In genomic region chr1:41566274-41566885, GRCh38 we compare ENCODE assay signal across 18 cellular contexts.
"Had no signal": no experiment of that assay in that cellular context is flagged by ENCODE, and none has a peak within 500 bp of the region (broad histone marks: within the 10 kb centered on the region; RNA-seq: fewer than 3 reads in every experiment).

No MANE protein-coding gene starts in this region.

- H3K9me3 ChIP-seq: ascending aorta, breast epithelium, gastroesophageal sphincter, left ventricle myocardium inferior, mucosa of descending colon, pancreas, tibial artery had no signal

- DNase-seq: activated CD8-positive, alpha-beta T cell treated with anti-CD3 and anti-CD28 coated beads, Interleukin-2, amount 10 ng/mL, durations not matched to agents 7 days and 5 days; activated gamma-delta T cell treated with Interleukin-2 at 50 U/mL for 16 hours; activated T-cell treated with anti-CD3 and anti-CD28 coated beads for 4 hours; left ventricle myocardium inferior; mucosa of descending colon; naive thymus-derived CD8-positive, alpha-beta T cell; pancreas; SHP77 treated with DMSO at 0.1 percent for 48 hours; stimulated activated CD4-positive, alpha-beta T cell treated with anti-CD3 and anti-CD28 coated beads, Interleukin-2, amount 100 ng/mL, for 24 hours; T-helper 1 cell; T1000 had no signal

- H3K27ac ChIP-seq: ascending aorta, breast epithelium, dorsolateral prefrontal cortex, gastroesophageal sphincter, left ventricle myocardium inferior, pancreas, tibial artery had no signal

- H3K36me3 ChIP-seq: ascending aorta, breast epithelium, gastroesophageal sphincter, left ventricle myocardium inferior, pancreas, tibial artery had no signal

- H3K4me1 ChIP-seq: ascending aorta, breast epithelium, gastroesophageal sphincter, left ventricle myocardium inferior, pancreas, tibial artery had no signal

- H3K4me3 ChIP-seq: ascending aorta, breast epithelium, dorsolateral prefrontal cortex, gastroesophageal sphincter, left ventricle myocardium inferior, mucosa of descending colon, pancreas, tibial artery had no signal

- FAIRE-seq: endometrium, keratinocyte, pancreas had no signal

- H3K27me3 ChIP-seq: ascending aorta, breast epithelium, dorsolateral prefrontal cortex, gastroesophageal sphincter, pancreas, tibial artery had no signal
